Comparison of ENCODE assay signal across 35 cellular contexts in the genomic region with DNA sequence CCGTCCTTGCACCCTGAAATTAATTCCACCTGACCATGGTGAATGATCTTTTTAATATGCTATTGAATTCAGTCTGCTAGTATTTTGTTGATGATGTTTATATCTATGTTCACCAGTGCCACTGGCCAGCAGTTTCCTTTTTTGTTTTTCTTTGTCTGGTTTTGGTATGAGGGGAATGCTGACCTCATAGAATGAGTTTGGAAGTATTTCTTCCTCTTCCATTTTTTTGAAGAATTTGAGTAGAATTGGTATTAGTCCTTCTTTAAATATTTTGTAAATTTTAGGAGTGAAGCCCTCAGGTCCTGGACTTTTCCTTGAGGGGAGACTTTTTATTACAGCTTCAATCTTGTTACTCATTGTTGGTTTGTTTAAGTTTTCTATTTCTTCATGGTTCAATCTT.
DNase-seq lines count a peak whose midpoint lies in the region; ATAC-seq, FAIRE-seq and TF ChIP-seq lines count a peak whose summit lies in the region.
"Had no signal": no experiment of that assay in that cellular context is flagged by ENCODE, and none has a peak within 500 bp of the region (broad histone marks: within the 10 kb centered on the region; RNA-seq: fewer than 3 reads in every experiment).

No MANE protein-coding gene starts in this region.

- in situ Hi-C loops in G401 (cut with HindIII; ENCODE audit: low sequenced_read_pairs), result no loop called here

- TF ChIP-seq CTCF in AG10803 (conservative IDR thresholded peaks at IDR 0.05; ENCODE audit: low read length) (no peak), choroid plexus epithelial cell (conservative IDR thresholded peaks at IDR 0.05; ENCODE audit: low read depth, low read length) (no peak), omental fat pad (IDR thresholded peaks at IDR 0.05) (no peak)

- H3K4me3 ChIP-seq in AG10803 (ENCODE audit: low read length) (no peak overlapping the region), choroid plexus epithelial cell (ENCODE audit: low read depth, low read length) (no peak overlapping the region)
- H3K4me3 ChIP-seq: A549, mucosa of descending colon, Peyer's patch, upper lobe of left lung had no signal

- DNase-seq in AG10803 (ENCODE audit: low read depth) (peak; percentile 65), LHCN-M2 (ENCODE audit: low read depth) (peak; percentile 35), choroid plexus epithelial cell (ENCODE audit: low read depth) (peak; percentile 67), iris pigment epithelial cell (ENCODE audit: low read depth) (peak; percentile 51), omental fat pad (ENCODE audit: low spot score) (no peak), NCI-H187 (lab: John Stamatoyannopoulos, UW) (no peak), RCC 7860 (ENCODE audit: low spot score) (no peak), G401 (ENCODE audit: low spot score) (no peak)
- DNase-seq: activated CD4-positive, alpha-beta T cell treated with anti-CD3 and anti-CD28 coated beads for 4 hours; activated T-cell treated with anti-CD3 and anti-CD28 coated beads for 4 hours; CD8-positive, alpha-beta memory T cell; central memory CD4-positive, alpha-beta T cell; dermis blood vessel endothelial cell; endodermal cell; H9; hypothalamus; immature natural killer cell; Karpas-422; left colon; mucosa of descending colon; MV-4-11; NCI-H1436 treated with DMSO at 0.1 percent for 48 hours; NCI-H446 treated with DMSO at 0.1 percent for 48 hours; NCI-H774; occipital lobe; Peyer's patch; SHP77 treated with DMSO at 0.1 percent for 48 hours; small intestine; stimulated activated naive CD4-positive, alpha-beta T cell; upper lobe of left lung; WERI-Rb-1 had no signal

- no peak for ATAC-seq in omental fat pad (ENCODE audit: low FRiP score)
- ATAC-seq: A549; esophagus mucosa; HepG2; left colon; mucosa of descending colon; natural killer cell treated with Interleukin-12 subunit alpha and Interleukin-12 subunit beta and Interleukin-15 and Interleukin-18, amount 100 ng/mL, for 72 hours had no signal

- FAIRE-seq in RCC 7860 (lab: Jason Lieb, UNC), result no peak
- FAIRE-seq: A549, HepG2, small intestine had no signal

Comparison
In these comparisons a context has a peak if more than half of its experiments do, and no peak if none do; other contexts are left out.
1. DNase-seq: peak in AG10803 (single experiment), LHCN-M2 (single experiment), choroid plexus epithelial cell (single experiment) and iris pigment epithelial cell (single experiment); none in omental fat pad (single experiment), NCI-H187 (0 of 2), RCC 7860 (single experiment) and G401 (single experiment).